In the genomic region with DNA sequence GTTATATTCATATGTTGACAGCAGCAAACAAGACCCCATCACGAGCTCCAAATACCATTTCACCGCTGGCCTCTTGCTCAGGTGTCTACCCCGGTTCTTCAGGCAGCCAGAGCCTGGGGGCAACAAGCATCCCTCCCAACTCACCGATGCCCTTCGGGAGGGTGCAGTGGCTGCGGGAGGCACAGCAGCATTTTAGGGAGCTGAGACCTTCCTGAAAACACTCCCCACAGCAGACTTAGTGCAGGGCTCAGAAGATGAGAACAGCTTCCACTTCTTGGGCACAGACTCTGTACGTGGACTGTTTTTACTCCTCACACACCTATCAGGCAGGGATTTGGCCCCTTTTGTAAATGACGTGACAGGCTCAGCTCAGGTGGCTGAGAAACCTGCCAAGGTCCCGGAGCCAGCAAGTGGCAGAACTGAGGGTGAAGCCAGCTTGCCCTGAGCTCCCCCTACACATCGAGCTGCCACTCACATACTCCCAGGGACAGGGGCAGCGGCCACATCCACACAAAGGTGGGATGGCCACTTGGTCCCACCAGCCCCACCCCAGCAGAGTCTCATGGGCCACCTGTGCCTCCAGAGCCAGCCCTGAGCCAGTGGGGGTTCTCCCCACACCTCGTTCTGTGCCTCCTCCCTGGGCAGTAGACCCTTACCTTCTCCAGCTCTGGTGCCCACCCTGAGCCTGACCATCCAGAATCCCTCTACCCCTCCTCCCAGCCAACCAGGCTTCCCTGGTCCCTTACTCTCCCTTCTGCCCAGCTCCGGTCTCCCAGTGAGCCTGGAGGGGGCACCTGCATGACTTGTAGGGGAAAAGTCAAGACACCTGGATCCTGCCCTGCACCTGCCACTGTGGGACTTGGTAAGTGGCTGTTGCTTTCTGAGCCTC, we compare ENCODE assay signal across 21 cellular contexts. TPM values are rescaled to one million over a fixed set of nuclear protein-coding genes. Genes with fewer than 3 reads are reported as not detected.
"Had no signal": no experiment of that assay in that cellular context is flagged by ENCODE, and none has a peak within 500 bp of the region (broad histone marks: within the 10 kb centered on the region; RNA-seq: fewer than 3 reads in every experiment).

No MANE protein-coding gene starts in this region.

- H3K27ac ChIP-seq: epithelial cell of prostate, esophagus squamous epithelium, left ventricle myocardium inferior, tibial nerve had no signal

- H3K27me3 ChIP-seq: esophagus squamous epithelium, tibial nerve had no signal

- FAIRE-seq: endometrium, keratinocyte had no signal

- ATAC-seq: left cardiac atrium; naive thymus-derived CD4-positive, alpha-beta T cell; stimulated activated effector memory CD8-positive, alpha-beta T cell treated with anti-CD3 and anti-CD28 coated beads, Interleukin-12 subunit alpha, Interleukin-12 subunit beta, amount 100 ng/mL, for 72 hours had no signal

- H3K4me2 ChIP-seq: smooth muscle cell had no signal

- H3K36me3 ChIP-seq: esophagus squamous epithelium, left ventricle myocardium inferior, tibial nerve had no signal

- H3K4me3 ChIP-seq: esophagus squamous epithelium, left ventricle myocardium inferior, lung, smooth muscle cell, tibial nerve had no signal

- H3K9me3 ChIP-seq: esophagus squamous epithelium had no signal

- H3K4me1 ChIP-seq: left ventricle myocardium inferior had no signal

- DNase-seq: cortex of kidney; effector memory CD4-positive, alpha-beta T cell; esophagus squamous epithelium; foreskin fibroblast; immature natural killer cell; left cardiac atrium; left ventricle myocardium inferior; mesendoderm; naive thymus-derived CD4-positive, alpha-beta T cell; nephron progenitor cell; stimulated activated CD4-positive, alpha-beta T cell treated with anti-CD3 and anti-CD28 coated beads, Interleukin-4, amount 100 ng/mL, for 1 hour; stimulated activated CD8-positive, alpha-beta memory T cell treated with anti-CD3 and anti-CD28 coated beads, Interleukin-4, amount 100 ng/mL, for 48 hours had no signal

RNA-seq across cellular contexts. Expression of a gene that starts 28.5 kb away (rescaled TPM):
- total RNA-seq: mononuclear cell; naive thymus-derived CD4-positive, alpha-beta T cell; pulmonary artery endothelial cell had no signal
- polyA plus RNA-seq: immature natural killer cell; naive thymus-derived CD4-positive, alpha-beta T cell had no signal
